2 cellular contexts compared by ENCODE assay signal in the genomic region with DNA sequence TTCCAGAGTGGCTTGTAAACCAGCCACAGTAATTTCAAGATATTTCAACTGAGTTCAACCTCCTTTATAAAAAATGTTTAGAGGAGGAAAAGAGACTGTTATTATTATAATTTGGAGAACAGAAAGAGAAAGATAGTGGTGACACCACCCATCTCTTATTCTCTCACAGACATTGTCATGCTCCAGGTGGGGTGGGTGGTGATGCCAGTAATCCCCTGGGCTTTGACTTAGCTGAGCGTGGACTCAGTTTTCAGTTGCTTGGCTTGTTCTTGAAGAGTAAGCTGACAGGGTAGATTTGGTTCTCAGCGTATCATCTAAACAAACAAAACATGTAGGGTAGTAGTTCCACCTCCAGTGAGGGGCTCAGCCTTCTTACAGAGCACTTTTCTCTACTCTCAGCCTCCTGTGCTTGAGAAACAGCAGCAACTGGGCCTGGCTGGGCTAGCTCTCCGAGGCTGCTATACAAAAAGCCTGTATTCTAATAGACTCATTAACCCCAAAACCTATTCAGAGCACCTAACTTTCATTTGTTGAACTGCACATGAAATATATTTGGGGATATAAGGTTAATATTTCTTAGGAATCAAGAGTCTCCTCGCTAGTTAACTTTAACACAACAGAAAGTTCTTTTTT. TPM values are rescaled to one million over a fixed set of nuclear protein-coding genes. Genes with fewer than 3 reads are reported as not detected.
"Had no signal": no experiment of that assay in that cellular context is flagged by ENCODE, and none has a peak within 500 bp of the region (broad histone marks: within the 10 kb centered on the region; RNA-seq: fewer than 3 reads in every experiment).

No MANE protein-coding gene starts in this region.

RNA-seq across cellular contexts. Expression of gene NUDT4B, which starts 43.1 kb away (rescaled TPM):
- total RNA-seq: left ventricle myocardium superior, lower lobe of right lung had no signal
